25 cellular contexts compared by ENCODE assay signal in the genomic region with DNA sequence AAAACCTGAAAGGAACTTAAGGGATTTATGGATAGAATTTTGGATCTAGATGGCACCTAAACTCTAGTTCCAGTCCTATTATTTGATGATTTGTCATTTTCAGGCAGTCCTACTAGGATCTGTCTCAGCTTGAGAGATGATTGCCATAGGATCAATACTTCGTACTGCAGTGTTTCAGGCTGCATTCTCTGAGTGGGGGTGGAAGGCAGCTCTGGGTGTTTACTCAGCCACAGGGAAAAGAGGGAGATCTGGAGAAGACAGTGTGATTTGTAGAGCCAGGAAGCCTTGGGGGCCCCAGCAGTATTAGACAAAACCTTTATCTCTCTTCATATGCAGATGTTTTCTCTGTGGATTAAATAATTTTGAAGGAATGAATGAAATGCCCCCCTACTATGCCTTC.
"Had no signal": no experiment of that assay in that cellular context is flagged by ENCODE, and none has a peak within 500 bp of the region (broad histone marks: within the 10 kb centered on the region; RNA-seq: fewer than 3 reads in every experiment).

No MANE protein-coding gene starts in this region.

- H3K4me3 ChIP-seq: colonic mucosa, esophagus muscularis mucosa, heart right ventricle, lung, psoas muscle, skin epidermis, stomach, thyroid gland, vagina had no signal

- H3K4me1 ChIP-seq: colonic mucosa, esophagus muscularis mucosa, foreskin keratinocyte, heart right ventricle, psoas muscle, stomach, thyroid gland, vagina had no signal

- H3K27me3 Mint-ChIP-seq: dendritic cell treated with granulocyte-macrophage colony-stimulating factor and Interleukin-4, amounts not matched to agents 40 ng/mL and 50 ng/mL, for 4 days; memory B cell had no signal

- H3K27ac Mint-ChIP-seq: dendritic cell treated with granulocyte-macrophage colony-stimulating factor and Interleukin-4, amounts not matched to agents 40 ng/mL and 50 ng/mL, for 4 days; memory B cell; natural killer cell had no signal

- FAIRE-seq: endothelial cell of umbilical vein, kidney had no signal

- H3K4me1 Mint-ChIP-seq: memory B cell, natural killer cell, neural crest cell had no signal

- H3K9me3 Mint-ChIP-seq: dendritic cell treated with granulocyte-macrophage colony-stimulating factor and Interleukin-4, amounts not matched to agents 40 ng/mL and 50 ng/mL, for 4 days; neural crest cell had no signal

- H3K4me3 Mint-ChIP-seq: dendritic cell treated with granulocyte-macrophage colony-stimulating factor and Interleukin-4, amounts not matched to agents 40 ng/mL and 50 ng/mL, for 4 days; memory B cell; natural killer cell; neural crest cell had no signal

- H3K27ac ChIP-seq: colonic mucosa, esophagus muscularis mucosa, foreskin keratinocyte, heart right ventricle, psoas muscle, skin epidermis, stomach, thyroid gland, vagina had no signal

- H3K36me3 ChIP-seq: colonic mucosa, esophagus muscularis mucosa, heart right ventricle, stomach, thyroid gland, vagina had no signal

- H3K36me3 Mint-ChIP-seq: memory B cell, natural killer cell had no signal

- H3K27me3 ChIP-seq: colonic mucosa, esophagus muscularis mucosa, foreskin keratinocyte, heart right ventricle, stomach, thyroid gland, vagina had no signal

- H3K9me3 ChIP-seq: colonic mucosa, esophagus muscularis mucosa, heart right ventricle, psoas muscle, stomach, thyroid gland, vagina had no signal

- DNase-seq: colonic mucosa; effector CD8-positive, alpha-beta T cell; foreskin keratinocyte; glutamatergic neuron; heart right ventricle; hippocampal formation; kidney; natural killer cell; psoas muscle; right cardiac atrium; stimulated activated CD4-positive, alpha-beta T cell treated with anti-CD3 and anti-CD28 coated beads, Interleukin-15, amount 100 ng/mL, for 24 hours; stimulated activated CD4-positive, alpha-beta T cell treated with anti-CD3 and anti-CD28 coated beads, Interleukin-2, amount 100 ng/mL, for 48 hours; stimulated activated naive CD4-positive, alpha-beta T cell treated with Interleukin-2 at 50 U/mL for 16 hours; stomach; thyroid gland; trophoblast cell had no signal

- ATAC-seq: foreskin keratinocyte, heart right ventricle, left lobe of liver, natural killer cell, psoas muscle, right cardiac atrium had no signal
